In genomic region chr17:2416010-2416734, GRCh38 we compare ENCODE assay signal across 8 cellular contexts. TPM values are rescaled to one million over a fixed set of nuclear protein-coding genes. Genes with fewer than 3 reads are reported as not detected.
A peak's percentile ranks its signal among the peaks of the same experiment; 100 is the strongest.
DNase-seq lines count a peak whose midpoint lies in the region; ATAC-seq and TF ChIP-seq lines count a peak whose summit lies in the region.

No MANE protein-coding gene starts in this region.

- peak overlapping the region in 1 of 2 donors; percentile 35 for H3K27ac ChIP-seq in coronary artery

- ATAC-seq in GM21786 (IDR thresholded peaks at IDR 0.05; ENCODE audit: unreplicated experiment): no peak

- CTCF ChIA-PET in AG04449 (lab: Yijun Ruan, JAX): interaction anchor here (0.7 to 23.1 kb wide), 42 partner anchors 8 to 536 kb away, joined by 3 to 871 read pairs (median 4); partner anchors contain the start of genes HIC1, SGSM2, SMG6 and SRR

- POLR2A ChIA-PET in AG04449 (lab: Yijun Ruan, JAX): interaction anchor here (0.6 to 1.6 kb wide), 8 partner anchors 10 to 80 kb away, joined by 3 to 17 read pairs (median 3); partner anchors contain the start of genes SGSM2 and TSR1

- TF ChIP-seq POLR2A in lower leg skin (IDR thresholded peaks at IDR 0.05): no peak

- no peak overlapping the region for H3K4me3 ChIP-seq in AG04449 (ENCODE audit: low read depth, low read length)
- H3K4me3 ChIP-seq in coronary artery: no peak overlapping the region
- no peak overlapping the region for H3K4me3 ChIP-seq in lower leg skin (ENCODE audit: low read depth, poor library complexity, severe bottlenecking)

- no peak for DNase-seq in AG04449 (ENCODE audit: low read depth, low spot score)
- peak; percentile 70 for DNase-seq in GOT3 (lab: John Stamatoyannopoulos, UW)
- peak; percentile 84 for DNase-seq in NCI-H460 (ENCODE audit: extremely low read depth, low read depth)
- DNase-seq in activated CD4-positive, alpha-beta T cell treated with anti-CD3 and anti-CD28 coated beads, Interleukin-2, amount 50 U/mL, for 1 hour: peak; percentile 87
- peak; percentile 94 for DNase-seq in coronary artery (ENCODE audit: low spot score)
- peak; percentile 93 to 99 for DNase-seq in lower leg skin (ENCODE audit: low spot score in 2 of 2)
- DNase-seq in stimulated activated CD4-positive, alpha-beta T cell treated with anti-CD3 and anti-CD28 coated beads, Interleukin-4, amount 100 ng/mL, for 4 hours: peak; percentile 80 to 82

- WGBS in lower leg skin, 2 donors: 27% methylated on average over 19 of the region's 19 CpGs

- intact Hi-C loops in lower leg skin (cut with DNase I; ENCODE audit: low total_unique reads): no loop called here

- peak; percentile 92 for TF ChIP-seq CTCF in AG04449 (IDR thresholded peaks at IDR 0.05; ENCODE audit: insufficient read depth, low read length, missing control alignments)
- peak; percentile 88 for TF ChIP-seq CTCF in coronary artery (IDR thresholded peaks at IDR 0.05)
- TF ChIP-seq CTCF in lower leg skin (IDR thresholded peaks at IDR 0.05): peak in 1 of 3 donors; percentile 97

RNA-seq across cellular contexts. Expression of gene MNT, which starts 15.3 kb away (rescaled TPM):
- total RNA-seq in NCI-H460 (2014; rRNA removed; shearing (Covaris generic)): 8.0 and 10.1 TPM in 2 replicates
- polyA plus RNA-seq in NCI-H460 (2014; cell fraction: nucleus; rRNA removed): 21.5 and 27.3 TPM in 2 replicates
- 10 to 100 TPM; 10.3 to 28.6 (median 15.4) TPM for total RNA-seq in lower leg skin
